In the genomic region with DNA sequence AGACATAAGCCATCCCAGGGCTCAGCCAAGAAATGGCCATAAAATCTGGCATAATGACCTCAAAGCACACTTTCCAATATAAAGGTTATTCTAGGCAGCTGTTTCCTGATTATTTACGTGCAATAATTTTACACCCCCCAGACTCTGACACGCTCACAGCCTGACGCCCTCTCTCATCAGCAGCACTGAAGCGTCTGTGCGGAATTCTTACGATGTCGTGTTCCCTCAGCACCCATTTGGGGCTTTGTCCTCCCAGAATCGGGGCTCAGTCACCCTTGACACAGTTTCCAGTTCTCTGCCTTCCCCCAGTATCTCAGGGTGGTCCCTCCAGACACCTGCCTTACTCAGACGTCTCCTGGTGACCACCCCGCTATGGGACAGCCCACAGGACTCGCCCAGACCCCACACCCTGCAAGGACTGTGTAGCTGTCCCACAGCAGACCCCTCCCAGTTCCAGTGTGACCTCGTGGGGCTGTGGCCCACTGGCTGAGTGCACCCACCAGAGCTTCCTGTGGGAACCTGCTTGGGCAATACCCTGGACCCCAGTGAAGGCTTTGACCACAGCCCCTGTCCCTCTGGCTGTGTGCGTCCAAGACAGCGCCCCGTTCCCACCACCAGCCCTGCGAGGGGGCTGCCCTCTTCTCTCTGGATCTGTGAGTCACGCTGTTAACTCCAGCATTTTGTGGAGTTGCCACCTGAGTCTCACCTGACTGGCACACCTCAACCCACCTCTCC, we compare ENCODE assay signal across 18 cellular contexts.
DNase-seq lines count a peak whose midpoint lies in the region; ATAC-seq, FAIRE-seq and TF ChIP-seq lines count a peak whose summit lies in the region.
"Had no signal": no experiment of that assay in that cellular context is flagged by ENCODE, and none has a peak within 500 bp of the region (broad histone marks: within the 10 kb centered on the region; RNA-seq: fewer than 3 reads in every experiment).

No MANE protein-coding gene starts in this region.

- no peak overlapping the region for H3K23ac ChIP-seq in trophoblast cell (ENCODE audit: low read length)

- peaks cover 0 to 16% (median 3%) of the 10 kb centered on the region in 7 donors for H3K9me3 Mint-ChIP-seq in CD14-positive monocyte
- peaks cover 5 to 18% (median 11%) of the 10 kb centered on the region in 9 donors for H3K9me3 Mint-ChIP-seq in naive thymus-derived CD8-positive, alpha-beta T cell

- ATAC-seq in K562 = no peak
- ATAC-seq in naive thymus-derived CD8-positive, alpha-beta T cell = no peak
- ATAC-seq in left ventricle myocardium superior = no peak
- ATAC-seq: PC-3 had no signal

- peaks cover 90% of the 10 kb centered on the region for H3K4me1 Mint-ChIP-seq in CD14-positive monocyte
- H3K4me1 Mint-ChIP-seq in naive thymus-derived CD8-positive, alpha-beta T cell = peaks cover 0 to 6% (median 2%) of the 10 kb centered on the region in 4 donors

- CTCF ChIA-PET in K562 (lab: Yijun Ruan, JAX; ENCODE audit: low intra/inter-chr PET ratio) = no interaction called here

- no peak for TF ChIP-seq CTCF in CD14-positive monocyte (IDR thresholded peaks at IDR 0.05)
- TF ChIP-seq CTCF in K562 (IDR thresholded peaks at IDR 0.05 in 2 of 3, conservative IDR thresholded peaks at IDR 0.05 in 1 of 3; ENCODE audit: insufficient read depth in 2 of 3, low read depth in 1 of 3, low read length in 3 of 3) = no peak
- no peak for TF ChIP-seq CTCF in hepatocyte (IDR thresholded peaks at IDR 0.05; ENCODE audit: poor library complexity)

- no peak overlapping the region for H3K9ac ChIP-seq in K562 (ENCODE audit: insufficient read depth in 1 of 2, low read depth in 2 of 2, low read length in 2 of 2)
- H3K9ac ChIP-seq in trophoblast cell (ENCODE audit: low read length) = peak overlapping the region; percentile 16

- H3K9me1 ChIP-seq in K562 (ENCODE audit: control insufficient read depth, insufficient read depth, low read length) = no peaks in the 10 kb centered on the region

- no peaks in the 10 kb centered on the region for H3K9me2 ChIP-seq in hepatocyte (replicated peaks; ENCODE audit: insufficient read depth)

- no peak for DNase-seq in CD14-positive monocyte (ENCODE audit: low spot score)
- DNase-seq in K562 (ENCODE audit: extremely low read depth in 1 of 4, low spot score in 3 of 4) = no peak
- peak; percentile 2 for DNase-seq in hepatocyte (ENCODE audit: low spot score)
- no peak for DNase-seq in trophoblast cell
- no peak for DNase-seq in naive thymus-derived CD8-positive, alpha-beta T cell
- no peak for DNase-seq in NCI-H226
- DNase-seq in 8988T = no peak
- DNase-seq in left ventricle myocardium superior = no peak
- DNase-seq: ACHN; CD4-positive, alpha-beta memory T cell; DMS79; H7; NCI-H1436; NCI-H2029 treated with DMSO at 0.1 percent for 48 hours; NCI-H510A; NCI-H774; PC-3; SJCRH30 had no signal

- H3K27ac ChIP-seq in K562 (ENCODE audit: extremely low read depth, low read depth, low read length) = no peak overlapping the region
- H3K27ac ChIP-seq in hepatocyte = peak overlapping the region; percentile 79
- H3K27ac ChIP-seq in trophoblast cell (ENCODE audit: low read depth, low read length) = no peak overlapping the region
- H3K27ac ChIP-seq: SJCRH30 had no signal

- H2BK5ac ChIP-seq in trophoblast cell (ENCODE audit: low read depth, low read length, poor library complexity) = no peak overlapping the region

- H3K14ac ChIP-seq in trophoblast cell (ENCODE audit: low read length) = no peak overlapping the region

- H4K12ac ChIP-seq in trophoblast cell (ENCODE audit: low read depth, low read length) = no peak overlapping the region

- no peak overlapping the region for H4K91ac ChIP-seq in trophoblast cell (ENCODE audit: low read depth, low read length)

- peaks cover 7 to 24% of the 10 kb centered on the region in 2 experiments; a peak in 3 of 5 replicates for H3K4me1 ChIP-seq in K562 (replicated peaks in 1 of 2; ENCODE audit: control insufficient read depth in 2 of 2, insufficient read depth in 2 of 2, low read length in 2 of 2)
- peaks cover 23% of the 10 kb centered on the region for H3K4me1 ChIP-seq in hepatocyte (ENCODE audit: insufficient read depth)
- H3K4me1 ChIP-seq in trophoblast cell (ENCODE audit: control insufficient read depth in 1 of 2, insufficient read depth in 2 of 2, low read length in 2 of 2) = peaks cover 0 to 3% of the 10 kb centered on the region in 2 experiments

- 11% methylated on average over 16 of the region's 17 CpGs for WGBS in K562 (ENCODE audit: insufficient coverage, low coverage, missing lambda C conversion rate)
- 93% methylated on average over 17 of the region's 17 CpGs for WGBS in hepatocyte (ENCODE audit: low lambda C conversion rate, missing lambda C conversion rate)
- WGBS in trophoblast cell (ENCODE audit: extremely low coverage, insufficient coverage, insufficient read length) = no CpG with 5 or more reads among the region's 17 CpGs

- H3K4ac ChIP-seq in trophoblast cell (ENCODE audit: low read depth, low read length) = no peak overlapping the region

- no peak for FAIRE-seq in K562 (lab: Jason Lieb, UNC)

- H4K20me1 ChIP-seq in K562 (replicated peaks; ENCODE audit: control insufficient read depth, insufficient read depth, low read length) (peaks cover 10% of the 10 kb centered on the region; the same call in 1 of the 2 replicates), hepatocyte (ENCODE audit: insufficient read depth, poor library complexity, severe bottlenecking) (no peaks in the 10 kb centered on the region)

- H3K27ac Mint-ChIP-seq in CD14-positive monocyte = peak overlapping the region; percentile 87 to 97 (median 93)
- peak overlapping the region in 1 of 10 donors; percentile 65 for H3K27ac Mint-ChIP-seq in naive thymus-derived CD8-positive, alpha-beta T cell
- H3K27ac Mint-ChIP-seq: CD4-positive, alpha-beta memory T cell had no signal

- POLR2A ChIA-PET in K562 (lab: Yijun Ruan, JAX) = no interaction called here
- POLR2A ChIA-PET in naive thymus-derived CD8-positive, alpha-beta T cell (lab: Charles Lee) = no interaction called here

- BruUV-seq in K562 (replicated peaks; lab: Mats Ljungman, UMichigan) = no TSS peak

- H3K36me3 ChIP-seq in K562 (ENCODE audit: control insufficient read depth, insufficient read depth, low read length) = no peaks in the 10 kb centered on the region
- no peaks in the 10 kb centered on the region for H3K36me3 ChIP-seq in hepatocyte (replicated peaks; ENCODE audit: insufficient read depth, low read depth)
- H3K36me3 ChIP-seq in trophoblast cell (ENCODE audit: control insufficient read depth in 1 of 2, insufficient read depth in 2 of 2, low read length in 2 of 2) = no peaks in the 10 kb centered on the region
- H3K36me3 ChIP-seq: SJCRH30 had no signal

- no peak overlapping the region for H3K4me3 ChIP-seq in K562
- no peak overlapping the region for H3K4me3 ChIP-seq in hepatocyte
- H3K4me3 ChIP-seq in trophoblast cell (ENCODE audit: low read depth, low read length) = no peak overlapping the region
- H3K4me3 ChIP-seq: SJCRH30 had no signal

- H3K79me1 ChIP-seq in trophoblast cell (ENCODE audit: low read length) = no peaks in the 10 kb centered on the region

- peak overlapping the region in 1 of 2 donors; percentile 86 for H3K4me3 Mint-ChIP-seq in CD14-positive monocyte
- H3K4me3 Mint-ChIP-seq in naive thymus-derived CD8-positive, alpha-beta T cell = no peak overlapping the region

- H3K79me2 ChIP-seq in K562 (ENCODE audit: control insufficient read depth, insufficient read depth, low read length) (no peaks in the 10 kb centered on the region), hepatocyte (no peaks in the 10 kb centered on the region), trophoblast cell (ENCODE audit: control insufficient read depth, insufficient read depth, low read length, poor library complexity) (no peaks in the 10 kb centered on the region)

- no peaks in the 10 kb centered on the region for H3K9me3 ChIP-seq in K562 (replicated peaks; ENCODE audit: control insufficient read depth, insufficient read depth, low read depth, low read length)
- H3K9me3 ChIP-seq in hepatocyte (ENCODE audit: low read depth) = no peaks in the 10 kb centered on the region
- H3K9me3 ChIP-seq in trophoblast cell (ENCODE audit: insufficient read depth, low read depth, low read length) = no peaks in the 10 kb centered on the region
- H3K9me3 ChIP-seq: SJCRH30 had no signal

- no peak overlapping the region for H3K18ac ChIP-seq in trophoblast cell (ENCODE audit: low read length)

- H2BK12ac ChIP-seq in trophoblast cell (ENCODE audit: low read length) = no peak overlapping the region

- H2BK120ac ChIP-seq in trophoblast cell (ENCODE audit: insufficient read depth, low read length, poor library complexity) = no peak overlapping the region

- H4K8ac ChIP-seq in trophoblast cell (ENCODE audit: low read depth, low read length) = no peak overlapping the region

- TF ChIP-seq EP300 in K562 (IDR thresholded peaks at IDR 0.05; ENCODE audit: low read length) = no peak

- H3K27me3 ChIP-seq in K562 (ENCODE audit: control insufficient read depth in 2 of 2, insufficient read depth in 2 of 2, low read length in 2 of 2) (peaks cover 60 to 74% of the 10 kb centered on the region in 2 experiments), hepatocyte (peaks cover 5% of the 10 kb centered on the region), trophoblast cell (ENCODE audit: insufficient read depth, low read length) (no peaks in the 10 kb centered on the region)
- H3K27me3 ChIP-seq: SJCRH30 had no signal

- no peak for TF ChIP-seq POLR2A in K562 (conservative IDR thresholded peaks at IDR 0.05)

- no peak for TF ChIP-seq RAD21 in K562 (CRISPR knock-in tag; conservative IDR thresholded peaks at IDR 0.05 in 1 of 2, IDR thresholded peaks at IDR 0.05 in 1 of 2)

- H2AFZ ChIP-seq in K562 (ENCODE audit: low read depth, low read length) (no peak overlapping the region), hepatocyte (no peak overlapping the region), trophoblast cell (ENCODE audit: insufficient read depth, low read length, poor library complexity) (no peak overlapping the region)

- intact Hi-C loops in CD14-positive monocyte (cut with micrococcal nuclease) (loop anchor here in 1 of 2 donors (5.0 kb wide), 1 partner anchor 74 kb away; a partner anchor contains a TSS), K562 (cut with micrococcal nuclease) (no loop called here), left ventricle myocardium superior (cut with micrococcal nuclease) (no loop called here)

- in situ Hi-C loops in K562 (cut with MboI) = loop anchor here (5.0 kb wide), 1 partner anchor 64 kb away; no protein-coding TSS in a partner anchor

- no peak overlapping the region for H3K4me2 ChIP-seq in K562 (ENCODE audit: insufficient read depth, low read length)
- no peak overlapping the region for H3K4me2 ChIP-seq in hepatocyte
- no peak overlapping the region for H3K4me2 ChIP-seq in trophoblast cell (ENCODE audit: low read length)

- peaks cover 0 to 2% (median 1%) of the 10 kb centered on the region in 3 donors for H3K27me3 Mint-ChIP-seq in CD14-positive monocyte (ENCODE audit: low read depth in 3 of 3)
- H3K27me3 Mint-ChIP-seq in naive thymus-derived CD8-positive, alpha-beta T cell = peaks cover 21 to 53% (median 39%) of the 10 kb centered on the region in 5 donors

- no peak overlapping the region for H2AK5ac ChIP-seq in trophoblast cell (ENCODE audit: low read length)

- H3K36me3 Mint-ChIP-seq in CD14-positive monocyte = peaks cover 0 to 8% of the 10 kb centered on the region in 2 donors
- peaks cover 0 to 16% (median 9%) of the 10 kb centered on the region in 3 donors for H3K36me3 Mint-ChIP-seq in naive thymus-derived CD8-positive, alpha-beta T cell
- H3K36me3 Mint-ChIP-seq: CD4-positive, alpha-beta memory T cell had no signal
